In the genomic region with DNA sequence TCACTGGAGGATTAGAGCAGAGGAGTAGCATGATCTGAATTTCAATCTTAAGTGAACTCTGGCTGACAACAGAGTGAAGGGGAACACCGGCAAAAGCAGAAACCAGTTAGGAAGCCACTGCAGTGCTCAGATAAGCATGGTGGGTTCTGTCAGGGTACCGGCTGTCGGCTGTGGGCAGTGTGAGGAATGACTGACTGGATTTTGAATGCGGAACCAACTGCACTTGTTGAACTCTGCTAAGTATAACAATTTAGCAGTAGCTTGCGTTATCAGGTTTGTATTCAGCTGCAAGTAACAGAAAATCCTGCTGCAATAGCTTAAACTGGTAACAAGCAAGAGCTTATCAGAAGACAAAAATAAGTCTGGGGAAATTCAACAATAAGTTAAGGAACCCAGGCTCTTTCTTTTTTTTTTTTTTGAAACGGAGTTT, we compare ENCODE assay signal across 18 cellular contexts. TPM values are rescaled to one million over a fixed set of nuclear protein-coding genes. Genes with fewer than 3 reads are reported as not detected.
A peak's percentile ranks its signal among the peaks of the same experiment; 100 is the strongest.
DNase-seq lines count a peak whose midpoint lies in the region; ATAC-seq and TF ChIP-seq lines count a peak whose summit lies in the region.
"Had no signal": no experiment of that assay in that cellular context is flagged by ENCODE, and none has a peak within 500 bp of the region (broad histone marks: within the 10 kb centered on the region; RNA-seq: fewer than 3 reads in every experiment).

No MANE protein-coding gene starts in this region.

- H3K9me3 ChIP-seq in Loucy (ENCODE audit: insufficient read depth, low read depth, low read length) = no peaks in the 10 kb centered on the region

- H2AFZ ChIP-seq in Loucy (ENCODE audit: low read length) = no peak overlapping the region

- H3K4me1 Mint-ChIP-seq in naive B cell (peaks cover 47 to 76% (median 50%) of the 10 kb centered on the region in 3 donors), chondrocyte (ENCODE audit: low read depth) (peaks cover 33% of the 10 kb centered on the region)

- no peaks in the 10 kb centered on the region for H3K27me3 ChIP-seq in Loucy (ENCODE audit: insufficient read depth, low read length, poor library complexity, severe bottlenecking)

- H3K9me3 Mint-ChIP-seq in naive B cell (no peaks in the 10 kb centered on the region), chondrocyte (ENCODE audit: low read depth) (no peaks in the 10 kb centered on the region)
- H3K9me3 Mint-ChIP-seq: CD4-positive, alpha-beta T cell; immature natural killer cell had no signal

- H3K27ac Mint-ChIP-seq in naive B cell (peak overlapping the region in 5 of 6 donors; percentile 10 to 79 (median 36)), chondrocyte (ENCODE audit: unreplicated experiment) (no peak overlapping the region)
- H3K27ac Mint-ChIP-seq: CD4-positive, alpha-beta T cell had no signal

- peak overlapping the region; percentile 73 for H3K4me2 ChIP-seq in Loucy (ENCODE audit: low read depth, low read length, poor library complexity, severe bottlenecking)

- H3K4me3 Mint-ChIP-seq in naive B cell = peak overlapping the region in 7 of 8 donors; percentile 13 to 69 (median 67)
- no peak overlapping the region for H3K4me3 Mint-ChIP-seq in chondrocyte (ENCODE audit: unreplicated experiment)

- peaks cover 57% of the 10 kb centered on the region for H3K4me1 ChIP-seq in Loucy (ENCODE audit: insufficient read depth, low read length, poor library complexity, severe bottlenecking)

- TF ChIP-seq CTCF in GM12864 (IDR thresholded peaks at IDR 0.05; ENCODE audit: low read depth, low read length, missing control alignments) (no peak), Loucy (conservative IDR thresholded peaks at IDR 0.05; ENCODE audit: low read length) (no peak), chondrocyte (IDR thresholded peaks at IDR 0.05) (no peak)

- H3F3A ChIP-seq in Loucy (ENCODE audit: low read depth) = 0 out of 2 replicates have a peak, but pooled peaks cover 2% of the 10 kb centered on the region

- peak overlapping the region; percentile 25 for H3K9ac ChIP-seq in Loucy (ENCODE audit: low read depth, low read length, poor library complexity, severe bottlenecking)

- H3K27me3 Mint-ChIP-seq in naive B cell (no peaks in the 10 kb centered on the region), chondrocyte (ENCODE audit: low read depth) (no peaks in the 10 kb centered on the region)
- H3K27me3 Mint-ChIP-seq: CD4-positive, alpha-beta T cell had no signal

- peaks cover 92% of the 10 kb centered on the region for H3K79me2 ChIP-seq in Loucy (ENCODE audit: insufficient read depth, low read length)

- H3K4me3 ChIP-seq in GM12864 (ENCODE audit: low read depth, low read length) (peak overlapping the region; percentile 29), Loucy (ENCODE audit: low read length, poor library complexity, severe bottlenecking) (peak overlapping the region; percentile 50)

- peak; percentile 30 for ATAC-seq in GM19468 (IDR thresholded peaks at IDR 0.05; ENCODE audit: extremely low read depth, unreplicated experiment)
- ATAC-seq in naive B cell (ENCODE audit: low read depth in 2 of 2) = peak; percentile 70
- no peak for ATAC-seq in GM18873 (IDR thresholded peaks at IDR 0.05; ENCODE audit: low FRiP score, unreplicated experiment)
- no peak for ATAC-seq in GM21390 (IDR thresholded peaks at IDR 0.05; ENCODE audit: unreplicated experiment)

- H4K20me1 ChIP-seq in Loucy (ENCODE audit: insufficient read depth, low read length, poor library complexity, severe bottlenecking) = peaks cover 56% of the 10 kb centered on the region

- no peaks in the 10 kb centered on the region for H3K9me2 ChIP-seq in Loucy (replicated peaks; ENCODE audit: low read depth, low read length)

- DNase-seq in GM12864 (ENCODE audit: low read depth) (peak; percentile 58), naive B cell (peak; percentile 48), chondrocyte (ENCODE audit: low spot score) (no peak), SKM-1 treated with dmso at 0.1 percent for 144 hours (lab: John Stamatoyannopoulos, UW; ENCODE audit: unreplicated experiment) (no peak)
- DNase-seq: activated T-cell treated with anti-CD3 and anti-CD28 coated beads for 4 hours; anterior cingulate cortex; CD4-positive, alpha-beta T cell; immature natural killer cell; NCI-H1105 treated with DMSO at 0.1 percent for 48 hours; NCI-H524; Right ventricle myocardium superior; stimulated activated CD4-positive, alpha-beta T cell treated with anti-CD3 and anti-CD28 coated beads, Interleukin-4, amount 100 ng/mL, for 24 hours had no signal

- H3K36me3 Mint-ChIP-seq in naive B cell = peaks cover 0 to 8% of the 10 kb centered on the region in 2 donors
- peaks cover 2% of the 10 kb centered on the region for H3K36me3 Mint-ChIP-seq in chondrocyte (ENCODE audit: low read depth)

- H3K36me3 ChIP-seq in Loucy (ENCODE audit: insufficient read depth, low read length) = no peaks in the 10 kb centered on the region

RNA-seq across cellular contexts. Expression of gene HTT, which starts 5.2 kb away (rescaled TPM):
- 10 to 100 TPM in 4 of 6 donors, 1 to 10 TPM in 2; 8.7 to 15.4 (median 11.0) TPM for polyA plus RNA-seq in naive B cell (ENCODE audit: low read depth in 6 of 6)
- 27.3 to 54.7 TPM (median 38.5 TPM) in 3 replicates for total RNA-seq in chondrocyte

RNA-seq across cellular contexts. Expression of gene HTT-AS, which starts 5.4 kb away (rescaled TPM):
- polyA plus RNA-seq in naive B cell (ENCODE audit: low read depth in 6 of 6) = not detected
- total RNA-seq in chondrocyte = not detected in 3 replicates
- total RNA-seq: CD4-positive, alpha-beta T cell; fibroblast of villous mesenchyme; pulmonary artery endothelial cell; Right ventricle myocardium superior had no signal
- polyA plus RNA-seq: immature natural killer cell had no signal

Comparison
In these comparisons a context has a peak if more than half of its experiments do, and no peak if none do; other contexts are left out.
1. DNase-seq: peak in GM12864 (single experiment) and naive B cell (single experiment); none in chondrocyte (single experiment) and SKM-1 treated with dmso at 0.1 percent for 144 hours (single experiment).
2. ATAC-seq: peak in GM19468 (single experiment) and naive B cell (2 of 2); none in GM18873 (single experiment) and GM21390 (single experiment).